In the genomic region with DNA sequence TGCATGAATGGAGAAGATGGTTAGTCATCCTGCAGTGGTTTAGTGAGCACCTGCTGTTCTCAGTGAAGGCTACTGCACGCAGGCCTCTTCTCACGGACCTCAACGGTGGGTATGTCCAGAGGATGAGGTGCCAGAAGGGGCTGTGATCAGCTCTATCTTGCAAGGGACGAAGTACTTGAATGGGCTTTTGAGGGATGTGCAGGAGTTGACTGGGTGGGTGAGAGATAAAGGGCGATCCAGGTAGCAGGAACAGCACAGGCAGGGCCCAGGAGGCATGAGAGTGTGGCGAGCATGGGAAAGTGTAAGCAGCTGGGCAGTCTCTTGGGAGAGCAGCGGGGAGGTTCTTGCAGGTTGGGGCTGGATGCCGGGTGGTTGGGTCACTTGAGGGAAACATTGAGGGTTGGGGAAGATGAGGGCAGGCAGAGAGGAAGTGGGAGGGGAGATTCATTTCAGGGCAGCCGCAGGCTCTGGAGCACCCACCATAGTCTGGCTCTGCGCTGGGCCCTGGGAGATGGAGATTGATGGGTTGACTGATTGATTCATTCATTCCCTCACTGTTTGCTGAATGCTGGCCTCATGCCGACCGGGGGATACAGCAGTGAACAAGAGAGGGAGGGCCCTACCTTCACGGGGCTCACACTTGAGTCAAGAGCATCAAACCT, we compare ENCODE assay signal across 9 cellular contexts.
DNase-seq lines count a peak whose midpoint lies in the region; ATAC-seq and TF ChIP-seq lines count a peak whose summit lies in the region.
"Had no signal": no experiment of that assay in that cellular context is flagged by ENCODE, and none has a peak within 500 bp of the region (broad histone marks: within the 10 kb centered on the region; RNA-seq: fewer than 3 reads in every experiment).

No MANE protein-coding gene starts in this region.

- DNase-seq in glomerular visceral epithelial cell (ENCODE audit: extremely low spot score) = peak; percentile 70
- no peak for DNase-seq in ascending aorta (ENCODE audit: low spot score in 2 of 2)
- DNase-seq in activated naive CD4-positive, alpha-beta T cell treated with Interleukin-2 at 50 U/mL for 16 hours = no peak
- DNase-seq in brain microvascular endothelial cell = no peak
- DNase-seq in activated CD4-positive, alpha-beta T cell treated with anti-CD3 and anti-CD28 coated beads for 48 hours = no peak
- DNase-seq: activated naive CD8-positive, alpha-beta T cell treated with anti-CD3 and anti-CD28 coated beads, Interleukin-2, amount 10 ng/mL, durations not matched to agents 7 days and 5 days had no signal

- in situ Hi-C loops in brain microvascular endothelial cell (cut with HindIII; ENCODE audit: low pct_ligation_motif_present, low sequenced_read_pairs) = no loop called here

- no peaks in the 10 kb centered on the region for H3K9me3 ChIP-seq in ascending aorta

- H3K36me3 ChIP-seq in ascending aorta = no peaks in the 10 kb centered on the region
- no peaks in the 10 kb centered on the region for H3K36me3 ChIP-seq in brain microvascular endothelial cell (replicated peaks)

- peaks cover 3 to 20% of the 10 kb centered on the region in 2 donors for H3K4me1 ChIP-seq in ascending aorta

- no peak overlapping the region for H3K4me3 ChIP-seq in ascending aorta
- H3K4me3 ChIP-seq in brain microvascular endothelial cell (ENCODE audit: low read depth, low read length) = no peak overlapping the region

- peak; percentile 77 for ATAC-seq in GM18502 (IDR thresholded peaks at IDR 0.05; ENCODE audit: poor library complexity, unreplicated experiment)
- ATAC-seq in GM21529 (IDR thresholded peaks at IDR 0.05; ENCODE audit: unreplicated experiment) = peak; percentile 80
- ATAC-seq in HG03558 (IDR thresholded peaks at IDR 0.05; ENCODE audit: extremely low read depth, unreplicated experiment) = peak; percentile 45

- no peaks in the 10 kb centered on the region for H3K27me3 ChIP-seq in ascending aorta
- no peaks in the 10 kb centered on the region for H3K27me3 ChIP-seq in brain microvascular endothelial cell (replicated peaks)

- intact Hi-C loops in ascending aorta (cut with DNase I) = no loop called here

- no peak for TF ChIP-seq CTCF in ascending aorta (IDR thresholded peaks at IDR 0.05)
- TF ChIP-seq CTCF in brain microvascular endothelial cell (IDR thresholded peaks at IDR 0.05; ENCODE audit: low read depth, low read length, missing control alignments) = no peak

- H3K27ac ChIP-seq in ascending aorta (no peak overlapping the region), brain microvascular endothelial cell (no peak overlapping the region)
